Comparison of ENCODE assay signal across 11 cellular contexts in the genomic region with DNA sequence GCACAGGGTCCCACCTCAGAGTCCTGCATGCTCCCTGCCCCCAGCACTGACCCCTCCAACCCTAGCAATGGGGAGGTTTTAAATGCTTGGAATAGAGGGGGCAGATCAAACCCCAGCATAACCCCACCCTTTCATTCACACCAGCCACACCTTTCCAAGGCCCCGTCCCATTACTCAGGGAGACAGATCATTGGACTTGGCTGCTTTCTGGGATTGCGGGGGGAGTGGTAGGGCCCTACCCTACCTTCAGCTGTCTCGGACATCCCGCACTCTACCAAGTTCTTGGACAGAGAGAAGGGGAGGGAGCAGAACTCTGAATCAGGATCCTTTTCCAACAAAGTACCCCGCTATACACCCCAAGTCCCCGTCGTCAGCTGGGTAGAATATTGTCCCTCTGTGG. TPM values are rescaled to one million over a fixed set of nuclear protein-coding genes. Genes with fewer than 3 reads are reported as not detected.
DNase-seq lines count a peak whose midpoint lies in the region; ATAC-seq, FAIRE-seq and TF ChIP-seq lines count a peak whose summit lies in the region.
"Had no signal": no experiment of that assay in that cellular context is flagged by ENCODE, and none has a peak within 500 bp of the region (broad histone marks: within the 10 kb centered on the region; RNA-seq: fewer than 3 reads in every experiment).

No MANE protein-coding gene starts in this region.

- H3K4me2 ChIP-seq in keratinocyte (ENCODE audit: control insufficient read depth, extremely low read depth, insufficient read depth, low read depth, low read length): peak overlapping the region; percentile 71

- FAIRE-seq in keratinocyte (lab: Jason Lieb, UNC): no peak

- H3K4me1 ChIP-seq in keratinocyte (ENCODE audit: control insufficient read depth, extremely low read depth, insufficient read depth, low read length) (peaks cover 12% of the 10 kb centered on the region), rectal smooth muscle tissue (ENCODE audit: control insufficient read depth, insufficient read depth, low read length) (peaks cover 2% of the 10 kb centered on the region)

- H3K9me3 ChIP-seq in keratinocyte (ENCODE audit: control insufficient read depth, low read depth, low read length): no peaks in the 10 kb centered on the region

- no peaks in the 10 kb centered on the region for H3K9me1 ChIP-seq in keratinocyte (ENCODE audit: control insufficient read depth, extremely low read depth, insufficient read depth, low read length)

- no peaks in the 10 kb centered on the region for H3K36me3 ChIP-seq in H7 (replicated peaks; ENCODE audit: control insufficient read depth, insufficient read depth, low read length)
- no peaks in the 10 kb centered on the region for H3K36me3 ChIP-seq in keratinocyte (ENCODE audit: control insufficient read depth in 2 of 2, extremely low read depth in 1 of 2, insufficient read depth in 2 of 2, low read length in 2 of 2)
- no peaks in the 10 kb centered on the region for H3K36me3 ChIP-seq in rectal smooth muscle tissue (ENCODE audit: control insufficient read depth, insufficient read depth, low read length)

- H3K79me2 ChIP-seq in keratinocyte (ENCODE audit: control insufficient read depth, insufficient read depth, low read length): no peaks in the 10 kb centered on the region

- H3K27me3 Mint-ChIP-seq in activated T-helper 17 cell treated with anti-CD3 and anti-CD28 coated beads, Interleukin-2, amount 50 U/mL, for 72 hours: peaks cover 41% of the 10 kb centered on the region
- H3K27me3 Mint-ChIP-seq in activated CD4-positive, alpha-beta T cell treated with anti-CD3 and anti-CD28 coated beads, Interleukin-2, amount 10 ng/mL, durations not matched to agents 24 days and 14 days: peaks cover 36% of the 10 kb centered on the region

- dilution Hi-C loops in keratinocyte (cut with MboI; ENCODE audit: extremely low pct_ligation_motif_present, low sequenced_read_pairs): no loop called here

- intact Hi-C loops in activated CD4-positive, alpha-beta T cell treated with anti-CD3 and anti-CD28 coated beads, Interleukin-2, amount 10 ng/mL, durations not matched to agents 24 days and 14 days (cut with micrococcal nuclease): no loop called here

- TF ChIP-seq CTCF in keratinocyte (optimal IDR thresholded peaks at IDR 0.05 in 1 of 3, IDR thresholded peaks at IDR 0.05 in 1 of 3, conservative IDR thresholded peaks at IDR 0.05 in 1 of 3; ENCODE audit: extremely low read depth in 1 of 3, insufficient read depth in 2 of 3, low read length in 3 of 3): no peak

- H3K27ac ChIP-seq in keratinocyte (ENCODE audit: control insufficient read depth, insufficient read depth, low read length) (no peak overlapping the region), rectal smooth muscle tissue (ENCODE audit: low read depth, low read length) (no peak overlapping the region)

- peak overlapping the region; percentile 73 for H3K4me3 ChIP-seq in H7 (ENCODE audit: insufficient read depth, low read depth, low read length)
- no peak overlapping the region for H3K4me3 ChIP-seq in keratinocyte (ENCODE audit: control insufficient read depth in 2 of 3, extremely low read depth in 1 of 3, insufficient read depth in 2 of 3, low read depth in 1 of 3, low read length in 3 of 3)
- peak overlapping the region; percentile 66 for H3K4me3 ChIP-seq in rectal smooth muscle tissue (ENCODE audit: low read length)

- no peak for ATAC-seq in activated T-helper 17 cell treated with anti-CD3 and anti-CD28 coated beads, Interleukin-2, amount 50 U/mL, for 72 hours (replicated peaks)
- ATAC-seq in HG03342 (IDR thresholded peaks at IDR 0.05; ENCODE audit: unreplicated experiment): no peak
- no peak for ATAC-seq in HG02884 (IDR thresholded peaks at IDR 0.05; ENCODE audit: unreplicated experiment)

- H3K4me1 Mint-ChIP-seq in activated T-helper 17 cell treated with anti-CD3 and anti-CD28 coated beads, Interleukin-2, amount 50 U/mL, for 72 hours: no peaks in the 10 kb centered on the region
- H3K4me1 Mint-ChIP-seq in activated CD4-positive, alpha-beta T cell treated with anti-CD3 and anti-CD28 coated beads, Interleukin-2, amount 10 ng/mL, durations not matched to agents 24 days and 14 days: peaks cover 4% of the 10 kb centered on the region

- H3K27ac Mint-ChIP-seq in activated T-helper 17 cell treated with anti-CD3 and anti-CD28 coated beads, Interleukin-2, amount 50 U/mL, for 72 hours: no peak overlapping the region
- H3K27ac Mint-ChIP-seq in activated CD4-positive, alpha-beta T cell treated with anti-CD3 and anti-CD28 coated beads, Interleukin-2, amount 10 ng/mL, durations not matched to agents 24 days and 14 days: no peak overlapping the region
- H3K27ac Mint-ChIP-seq: activated CD4-positive, alpha-beta T cell treated with anti-CD3 and anti-CD28 coated beads, Interleukin-2, amount 10 ng/mL, durations not matched to agents 7 days and 5 days had no signal

- H4K20me1 ChIP-seq in keratinocyte (ENCODE audit: control insufficient read depth, extremely low read depth, insufficient read depth, low read length): no peaks in the 10 kb centered on the region

- peak; percentile 72 for DNase-seq in H7
- no peak for DNase-seq in keratinocyte (ENCODE audit: low read depth, low spot score)
- DNase-seq in activated CD4-positive, alpha-beta T cell treated with anti-CD3 and anti-CD28 coated beads, Interleukin-2, amount 10 ng/mL, durations not matched to agents 24 days and 14 days: no peak
- no peak for DNase-seq in T-helper 2 cell
- DNase-seq: activated CD4-positive, alpha-beta T cell treated with anti-CD3 and anti-CD28 coated beads, Interleukin-2, amount 10 ng/mL, durations not matched to agents 7 days and 5 days; CD4-positive, CD25-positive, alpha-beta regulatory T cell; NCI-H1694 had no signal

- no peaks in the 10 kb centered on the region for H3K36me3 Mint-ChIP-seq in activated T-helper 17 cell treated with anti-CD3 and anti-CD28 coated beads, Interleukin-2, amount 50 U/mL, for 72 hours (ENCODE audit: low read depth)
- no peaks in the 10 kb centered on the region for H3K36me3 Mint-ChIP-seq in activated CD4-positive, alpha-beta T cell treated with anti-CD3 and anti-CD28 coated beads, Interleukin-2, amount 10 ng/mL, durations not matched to agents 24 days and 14 days (ENCODE audit: low read depth)
- H3K36me3 Mint-ChIP-seq: CD4-positive, CD25-positive, alpha-beta regulatory T cell had no signal

- H3K9ac ChIP-seq in keratinocyte (ENCODE audit: control insufficient read depth, extremely low read depth, insufficient read depth, low read length) (no peak overlapping the region), rectal smooth muscle tissue (ENCODE audit: low read length) (peak overlapping the region; percentile 26)

- H2AFZ ChIP-seq in keratinocyte (ENCODE audit: control insufficient read depth, low read length): no peak overlapping the region

- H3K27me3 ChIP-seq in H7 (ENCODE audit: control insufficient read depth, insufficient read depth, low read length): peaks cover 32% of the 10 kb centered on the region
- peaks cover 17% of the 10 kb centered on the region for H3K27me3 ChIP-seq in keratinocyte (ENCODE audit: control insufficient read depth, extremely low read depth, insufficient read depth, low read length)
- peaks cover 8% of the 10 kb centered on the region for H3K27me3 ChIP-seq in rectal smooth muscle tissue (ENCODE audit: control insufficient read depth, insufficient read depth, low read length)

- H3K4me3 Mint-ChIP-seq in activated T-helper 17 cell treated with anti-CD3 and anti-CD28 coated beads, Interleukin-2, amount 50 U/mL, for 72 hours: peak overlapping the region; percentile 23
- H3K4me3 Mint-ChIP-seq in activated CD4-positive, alpha-beta T cell treated with anti-CD3 and anti-CD28 coated beads, Interleukin-2, amount 10 ng/mL, durations not matched to agents 24 days and 14 days: no peak overlapping the region
- H3K4me3 Mint-ChIP-seq: activated CD4-positive, alpha-beta T cell treated with anti-CD3 and anti-CD28 coated beads, Interleukin-2, amount 10 ng/mL, durations not matched to agents 7 days and 5 days had no signal

- H3K9me3 Mint-ChIP-seq in activated T-helper 17 cell treated with anti-CD3 and anti-CD28 coated beads, Interleukin-2, amount 50 U/mL, for 72 hours: no peaks in the 10 kb centered on the region
- no peaks in the 10 kb centered on the region for H3K9me3 Mint-ChIP-seq in activated CD4-positive, alpha-beta T cell treated with anti-CD3 and anti-CD28 coated beads, Interleukin-2, amount 10 ng/mL, durations not matched to agents 24 days and 14 days
- H3K9me3 Mint-ChIP-seq: activated CD4-positive, alpha-beta T cell treated with anti-CD3 and anti-CD28 coated beads, Interleukin-2, amount 10 ng/mL, durations not matched to agents 7 days and 5 days; CD4-positive, CD25-positive, alpha-beta regulatory T cell had no signal

RNA-seq across cellular contexts. Expression of a gene that starts 1.0 kb away (rescaled TPM):
- 2.0 and 2.1 TPM in 2 replicates for total RNA-seq in H7 (2014; rRNA removed; shearing (Covaris generic))
- under 1 TPM; 0.13 to 0.26 TPM for total RNA-seq in activated T-helper 17 cell treated with anti-CD3 and anti-CD28 coated beads, Interleukin-2, amount 50 U/mL, for 72 hours
- polyA plus RNA-seq in keratinocyte: 0.09 to 0.23 TPM (median 0.13 TPM) in 3 replicates
- not detected for polyA plus RNA-seq in keratinocyte (2011; ENCODE audit: low read depth)
- polyA plus RNA-seq in keratinocyte (2011; cell fraction: cytosol; rRNA removed): 0.12 and 0.16 TPM in 2 replicates
- 0.20 TPM in 2 replicates for polyA plus RNA-seq in keratinocyte (2011; cell fraction: nucleus; rRNA removed)
- 0.07 and 0.21 TPM in 2 replicates for polyA plus RNA-seq in keratinocyte (2012; ENCODE audit: low replicate concordance)
- 0.13 to 0.69 TPM (median 0.35 TPM) in 3 replicates for polyA minus RNA-seq in keratinocyte
- not detected for polyA minus RNA-seq in keratinocyte (2011; cell fraction: cytosol; rRNA and poly(A)+ RNA removed)
- polyA minus RNA-seq in keratinocyte (2011; cell fraction: nucleus; rRNA and poly(A)+ RNA removed): 0.21 and 0.31 TPM in 2 replicates
- total RNA-seq in activated CD4-positive, alpha-beta T cell treated with anti-CD3 and anti-CD28 coated beads, Interleukin-2, amount 10 ng/mL, durations not matched to agents 24 days and 14 days: 0.07 TPM in 1 of 2 replicates, not detected in the other
- total RNA-seq: CD4-positive, CD25-positive, alpha-beta regulatory T cell had no signal

Comparison
In these comparisons a context has a peak if more than half of its experiments do, and no peak if none do; other contexts are left out.
1. H3K4me3 ChIP-seq: peak in H7 (single experiment) and rectal smooth muscle tissue (single experiment); none in keratinocyte (0 of 3).